8 cellular contexts compared by ENCODE assay signal in the genomic region with DNA sequence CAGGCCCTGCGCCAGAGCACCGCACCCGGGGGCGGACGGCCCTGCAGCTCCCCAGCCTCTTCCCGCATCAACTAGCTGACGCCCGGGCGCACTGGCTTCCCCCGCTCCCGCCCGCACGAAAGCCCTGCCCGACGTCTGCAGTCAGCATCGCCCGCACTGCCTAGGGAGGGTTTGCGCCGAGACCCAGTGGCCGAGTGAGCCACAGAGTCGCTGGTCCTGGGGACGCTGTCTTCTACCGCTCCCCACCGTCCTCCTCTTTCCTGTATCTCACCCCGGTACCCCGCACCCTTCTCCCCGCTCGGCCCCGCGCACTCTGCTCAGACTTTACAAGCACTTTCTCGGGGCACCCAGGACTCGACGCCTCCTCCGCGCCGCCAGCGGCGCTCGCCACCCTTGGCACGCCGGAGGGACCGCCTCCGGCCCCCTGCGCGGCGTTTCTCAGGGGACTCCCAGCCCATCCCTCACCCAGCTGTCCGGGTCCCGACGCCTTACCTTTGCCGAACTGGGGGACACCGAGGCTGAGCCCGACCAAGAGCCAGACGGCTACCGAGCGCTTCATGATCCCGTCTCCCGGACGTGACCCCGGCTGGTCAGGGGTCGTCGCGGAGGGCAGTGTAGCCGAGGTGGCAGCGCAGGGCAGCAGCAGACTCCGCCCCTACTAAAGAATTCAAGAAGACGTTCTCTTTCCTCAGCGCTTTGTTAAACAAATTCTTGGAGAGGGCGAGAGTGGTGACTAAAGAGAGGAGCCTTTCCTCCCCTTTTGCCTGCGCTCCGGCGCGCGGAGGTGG. TPM values are rescaled to one million over a fixed set of nuclear protein-coding genes. Genes with fewer than 3 reads are reported as not detected.
DNase-seq lines count a peak whose midpoint lies in the region; ATAC-seq, FAIRE-seq and TF ChIP-seq lines count a peak whose summit lies in the region.

No MANE protein-coding gene starts in this region.

- TF ChIP-seq POLR2A in GM12892 (IDR thresholded peaks at IDR 0.05; ENCODE audit: low read depth, low read length) = no peak
- no peak for TF ChIP-seq POLR2A in GM12891 (IDR thresholded peaks at IDR 0.05; ENCODE audit: low read depth, low read length)

- DNase-seq in right cardiac atrium (peak; percentile 19 to 61 (median 43)), GM12892 (ENCODE audit: insufficient read length) (no peak), GM12891 (ENCODE audit: insufficient read length, low spot score) (no peak)

- H3K9me3 ChIP-seq in HUES48 (ENCODE audit: control insufficient read depth, insufficient read depth, low read length) (no peaks in the 10 kb centered on the region), right cardiac atrium (ENCODE audit: control insufficient read depth, low read length) (no peaks in the 10 kb centered on the region)

- peak overlapping the region; percentile 60 for H3K9ac ChIP-seq in HUES48 (ENCODE audit: low read depth, low read length)
- peak overlapping the region; percentile 26 for H3K9ac ChIP-seq in rectal smooth muscle tissue (ENCODE audit: low read length)

- under 1% methylated on average over 73 of the region's 73 CpGs for WGBS in right cardiac atrium

- ATAC-seq in right cardiac atrium = peak; percentile 45 to 49
- ATAC-seq in HG02885 (IDR thresholded peaks at IDR 0.05; ENCODE audit: poor library complexity, unreplicated experiment) = no peak
- ATAC-seq in GM21576 (IDR thresholded peaks at IDR 0.05; ENCODE audit: unreplicated experiment) = no peak

- FAIRE-seq in GM12892 (lab: Jason Lieb, UNC) (no peak), GM12891 (lab: Jason Lieb, UNC) (no peak)

- peaks cover 3% of the 10 kb centered on the region; the same call in 1 of the 2 replicates for H3K36me3 ChIP-seq in HUES48 (ENCODE audit: control insufficient read depth, insufficient read depth, low read length)
- H3K36me3 ChIP-seq in rectal smooth muscle tissue (ENCODE audit: control insufficient read depth, insufficient read depth, low read length) = no peaks in the 10 kb centered on the region

- H3K27me3 ChIP-seq in HUES48 (ENCODE audit: control insufficient read depth, insufficient read depth, low read length) (no peaks in the 10 kb centered on the region), right cardiac atrium (ENCODE audit: control insufficient read depth, insufficient read depth) (no peaks in the 10 kb centered on the region), rectal smooth muscle tissue (ENCODE audit: control insufficient read depth, insufficient read depth, low read length) (peaks cover 7% of the 10 kb centered on the region)

- H3K4me3 ChIP-seq in HUES48 (ENCODE audit: low read depth, low read length) = peak overlapping the region; percentile 85
- peak overlapping the region; percentile 90 for H3K4me3 ChIP-seq in right cardiac atrium (ENCODE audit: low read length)
- peak overlapping the region; percentile 65 for H3K4me3 ChIP-seq in rectal smooth muscle tissue (ENCODE audit: low read length)

- H3K27ac ChIP-seq in HUES48 (ENCODE audit: low read depth, low read length) = peak overlapping the region; percentile 77
- H3K27ac ChIP-seq in angular gyrus (ENCODE audit: low read depth, low read length) = peak overlapping the region; percentile 83
- no peak overlapping the region for H3K27ac ChIP-seq in right cardiac atrium (ENCODE audit: low read length)
- peak overlapping the region; percentile 50 for H3K27ac ChIP-seq in rectal smooth muscle tissue (ENCODE audit: low read depth, low read length)

- H3K4me1 ChIP-seq in HUES48 (ENCODE audit: control insufficient read depth, insufficient read depth, low read length) (peaks cover 23% of the 10 kb centered on the region), right cardiac atrium (ENCODE audit: control insufficient read depth, insufficient read depth, low read length) (no peaks in the 10 kb centered on the region), rectal smooth muscle tissue (ENCODE audit: control insufficient read depth, insufficient read depth, low read length) (peaks cover 3% of the 10 kb centered on the region)

- intact Hi-C loops in right cardiac atrium (cut with DNase I) = no loop called here

TF ChIP-seq in GM12891, 5 proteins besides CTCF, POLR2A, EP300 and RAD21:
- TF ChIP-seq SPI1 (IDR thresholded peaks at IDR 0.05; ENCODE audit: low read depth, low read length) (no peak), PAX5 (IDR thresholded peaks at IDR 0.05; ENCODE audit: insufficient read depth, low read length, severe bottlenecking) (no peak), POU2F2 (IDR thresholded peaks at IDR 0.05; ENCODE audit: low read depth, low read length) (no peak), POLR2AphosphoS5 (IDR thresholded peaks at IDR 0.05; ENCODE audit: low read depth, low read length) (no peak), TAF1 (IDR thresholded peaks at IDR 0.05; ENCODE audit: low read depth, low read length) (no peak)

RNA-seq across cellular contexts. Expression of gene EDIL3, which starts 0.7 kb away (rescaled TPM):
- 10 to 100 TPM in 1 of 4 donors, 1 to 10 TPM in 3; 3.2 to 14.6 (median 6.2) TPM for total RNA-seq in right cardiac atrium
- polyA plus RNA-seq in right cardiac atrium = 5.4 TPM
- not detected for polyA plus RNA-seq in GM12892 (2012; ENCODE audit: missing spikeins)
- polyA plus RNA-seq in GM12891 (2012; ENCODE audit: low read depth, missing spikeins) = not detected

Comparison
In these comparisons a context has a peak if more than half of its experiments do, and no peak if none do; other contexts are left out.
1. ATAC-seq: peak in right cardiac atrium (2 of 2); none in HG02885 (single experiment) and GM21576 (single experiment).
2. DNase-seq: peak in right cardiac atrium (3 of 3); none in GM12892 (single experiment) and GM12891 (single experiment).
3. Peak in every context shown above with its lines, with median percentiles within 50 percentile points of each other: H3K4me3 ChIP-seq.